In the genomic region with DNA sequence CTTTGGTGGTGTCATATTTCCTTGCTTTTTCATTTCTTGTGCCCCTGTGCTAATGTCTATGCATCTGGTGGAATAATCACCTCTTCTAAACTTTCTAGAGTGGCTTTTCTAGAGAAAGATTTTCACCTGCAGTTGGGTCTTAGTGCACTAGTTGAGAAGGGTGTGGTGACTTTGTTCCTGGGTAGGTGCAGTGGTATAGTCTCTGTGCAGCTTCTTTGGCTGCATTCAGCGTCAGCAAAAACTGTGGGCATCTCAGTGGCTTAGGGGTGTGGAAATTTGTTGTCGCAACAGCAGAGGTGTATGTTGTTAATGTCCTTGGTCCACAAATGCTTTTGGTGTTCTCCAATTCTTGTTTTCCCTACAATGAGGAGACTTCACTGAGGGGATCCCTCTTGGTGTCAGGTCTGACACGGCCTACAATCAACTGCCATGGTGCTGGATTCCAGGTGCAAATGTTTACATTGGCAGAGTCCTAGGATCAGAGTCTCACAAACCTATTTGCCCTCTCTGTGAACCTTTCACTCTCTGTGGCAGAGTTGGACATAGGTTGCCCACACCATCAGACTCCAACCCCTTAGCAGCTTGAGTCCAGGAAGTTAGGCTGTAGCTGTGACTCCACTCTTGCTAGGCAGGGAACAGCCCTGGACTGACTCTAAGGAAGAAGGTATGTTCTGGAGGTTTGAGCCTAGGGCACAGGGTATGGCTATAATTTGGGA, we compare ENCODE assay signal across 25 cellular contexts. TPM values are rescaled to one million over a fixed set of nuclear protein-coding genes. Genes with fewer than 3 reads are reported as not detected.
"Had no signal": no experiment of that assay in that cellular context is flagged by ENCODE, and none has a peak within 500 bp of the region (broad histone marks: within the 10 kb centered on the region; RNA-seq: fewer than 3 reads in every experiment).

No MANE protein-coding gene starts in this region.

- H3K27me3 Mint-ChIP-seq: progenitor cell of endocrine pancreas had no signal

- DNase-seq: activated CD4-positive, alpha-beta T cell treated with anti-CD3 and anti-CD28 coated beads, Interleukin-2, amount 50 U/mL, for 4 hours; activated effector memory CD4-positive, alpha-beta T cell treated with anti-CD3 and anti-CD28 coated beads, Interleukin-2, amount 50 U/mL, for 16 hours; activated naive CD4-positive, alpha-beta T cell treated with anti-CD3 and anti-CD28 coated beads, Interleukin-2, amount 50 U/mL, for 16 hours; activated T-cell treated with anti-CD3 and anti-CD28 coated beads, Interleukin-2, amount 50 U/mL, for 72 hours; effector memory CD8-positive, alpha-beta T cell; foreskin keratinocyte; kidney; left ventricle myocardium inferior; naive B cell; stimulated activated CD4-positive, alpha-beta T cell treated with anti-CD3 and anti-CD28 coated beads, Interleukin-2, amount 100 ng/mL, for 24 hours; T-helper 17 cell; uterus had no signal

- H3K36me3 Mint-ChIP-seq: memory B cell, naive B cell had no signal

- H3K27ac Mint-ChIP-seq: activated T-cell treated with anti-CD3 and anti-CD28 coated beads, Interleukin-2, amount 50 U/mL, for 72 hours; effector memory CD8-positive, alpha-beta T cell; memory B cell; naive B cell; progenitor cell of endocrine pancreas; stimulated activated naive CD8-positive, alpha-beta T cell treated with anti-CD3 and anti-CD28 coated beads, Interleukin-15, Interleukin-2, amounts not matched to agents 100 ng/mL and 50 ng/mL, for 24 hours; T-helper 17 cell had no signal

- H3K4me3 ChIP-seq: ascending aorta, left ventricle myocardium inferior, tibial nerve, uterus had no signal

- H3K4me3 Mint-ChIP-seq: activated T-cell treated with anti-CD3 and anti-CD28 coated beads, Interleukin-2, amount 50 U/mL, for 72 hours; effector memory CD8-positive, alpha-beta T cell; memory B cell; naive B cell; neural crest cell; stimulated activated naive CD8-positive, alpha-beta T cell treated with anti-CD3 and anti-CD28 coated beads, Interleukin-15, Interleukin-2, amounts not matched to agents 100 ng/mL and 50 ng/mL, for 24 hours; T-helper 17 cell had no signal

- ATAC-seq: activated T-cell treated with anti-CD3 and anti-CD28 coated beads, Interleukin-2, amount 50 U/mL, for 72 hours; effector memory CD8-positive, alpha-beta T cell; foreskin keratinocyte; T-helper 17 cell had no signal

- H3K4me1 Mint-ChIP-seq: memory B cell, naive B cell, neural crest cell, T-helper 17 cell had no signal

RNA-seq across cellular contexts. Expression of gene GDPD4, which starts 48.8 kb away (rescaled TPM):
- total RNA-seq: activated CD8-positive, alpha-beta memory T cell treated with anti-CD3 and anti-CD28 coated beads for 36 hours; activated T-cell treated with anti-CD3 and anti-CD28 coated beads, Interleukin-2, amount 50 U/mL, for 72 hours; ascending aorta; bronchial epithelial cell; chondrocyte; dermis microvascular lymphatic vessel endothelial cell; fibroblast of lung; foreskin keratinocyte; kidney; left ventricle myocardium inferior; mononuclear cell; neural crest cell; omental fat pad; progenitor cell of endocrine pancreas; T-helper 17 cell; tibial nerve had no signal
